Comparison of ENCODE assay signal across 25 cellular contexts in the genomic region with DNA sequence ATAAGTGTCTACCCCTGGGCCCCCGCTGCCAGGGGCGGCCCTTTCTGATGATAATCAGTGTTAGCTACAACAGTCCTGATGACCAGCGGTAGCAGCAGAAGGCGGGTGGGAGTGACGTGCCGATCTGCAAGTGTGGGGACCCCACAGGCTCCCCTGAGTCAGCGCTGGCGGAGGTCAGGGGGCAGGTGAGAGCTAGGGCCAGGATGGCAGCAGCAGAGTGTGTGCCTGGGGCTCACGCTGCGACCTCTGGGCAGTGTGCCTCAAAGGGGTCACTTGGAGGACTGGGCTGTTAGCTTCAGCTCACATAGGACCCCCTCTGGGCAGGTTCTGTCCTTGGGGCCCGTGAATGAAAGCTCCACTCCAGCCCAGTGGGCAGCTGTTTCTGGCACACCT.
"Had no signal": no experiment of that assay in that cellular context is flagged by ENCODE, and none has a peak within 500 bp of the region (broad histone marks: within the 10 kb centered on the region; RNA-seq: fewer than 3 reads in every experiment).

No MANE protein-coding gene starts in this region.

- H3K4me1 ChIP-seq: colonic mucosa, foreskin keratinocyte, left lung, prostate gland, right atrium auricular region, testis, tibial artery had no signal

- H3K9me3 Mint-ChIP-seq: dendritic cell treated with granulocyte-macrophage colony-stimulating factor and Interleukin-4, amounts not matched to agents 40 ng/mL and 50 ng/mL, for 4 days; natural killer cell; stimulated activated memory B cell treated with anti-CD40 and anti-IgM and Interleukin-4, amounts not matched to agents 10 μg/mL and 1 μg/mL and 100 μg/mL, for 72 hours; type B pancreatic cell had no signal

- H3K4me3 ChIP-seq: colonic mucosa, esophagus muscularis mucosa, left lung, prostate gland, right atrium auricular region, smooth muscle cell, testis, tibial artery had no signal

- H3K4me1 Mint-ChIP-seq: natural killer cell; stimulated activated memory B cell treated with anti-CD40 and anti-IgM and Interleukin-4, amounts not matched to agents 10 μg/mL and 1 μg/mL and 100 μg/mL, for 72 hours had no signal

- H3K36me3 Mint-ChIP-seq: natural killer cell; stimulated activated memory B cell treated with anti-CD40 and anti-IgM and Interleukin-4, amounts not matched to agents 10 μg/mL and 1 μg/mL and 100 μg/mL, for 72 hours; type B pancreatic cell had no signal

- DNase-seq: colonic mucosa; effector CD8-positive, alpha-beta T cell; foreskin keratinocyte; glutamatergic neuron; hypothalamus; left cardiac atrium; left lung; mammary epithelial cell; mesendoderm; natural killer cell; nucleus accumbens; stimulated activated CD4-positive, alpha-beta T cell treated with anti-CD3 and anti-CD28 coated beads, Interleukin-2, amount 100 ng/mL, for 24 hours; stimulated activated CD4-positive, alpha-beta T cell treated with anti-CD3 and anti-CD28 coated beads, Interleukin-4, amount 100 ng/mL, for 24 hours; stimulated activated naive CD8-positive, alpha-beta T cell treated with anti-CD3 and anti-CD28 coated beads, Interleukin-15, Interleukin-2, amounts not matched to agents 100 U/mL and 50 U/mL, for 24 hours; substantia nigra; testis; tibial artery had no signal

- H3K27ac ChIP-seq: colonic mucosa, esophagus muscularis mucosa, foreskin keratinocyte, left lung, prostate gland, right atrium auricular region, testis, tibial artery had no signal

- H3K9me3 ChIP-seq: colonic mucosa, esophagus muscularis mucosa, left lung, prostate gland, right atrium auricular region, testis, tibial artery had no signal

- H3K36me3 ChIP-seq: colonic mucosa, left lung, prostate gland, right atrium auricular region, tibial artery had no signal

- H3K4me3 Mint-ChIP-seq: dendritic cell treated with granulocyte-macrophage colony-stimulating factor and Interleukin-4, amounts not matched to agents 40 ng/mL and 50 ng/mL, for 4 days; natural killer cell; stimulated activated memory B cell treated with anti-CD40 and anti-IgM and Interleukin-4, amounts not matched to agents 10 μg/mL and 1 μg/mL and 100 μg/mL, for 72 hours; type B pancreatic cell had no signal

- H3K27me3 Mint-ChIP-seq: stimulated activated memory B cell treated with anti-CD40 and anti-IgM and Interleukin-4, amounts not matched to agents 10 μg/mL and 1 μg/mL and 100 μg/mL, for 72 hours; type B pancreatic cell had no signal

- H3K27me3 ChIP-seq: colonic mucosa, esophagus muscularis mucosa, foreskin keratinocyte, left lung, right atrium auricular region, testis had no signal

- H3K4me2 ChIP-seq: smooth muscle cell had no signal

- H3K27ac Mint-ChIP-seq: dendritic cell treated with granulocyte-macrophage colony-stimulating factor and Interleukin-4, amounts not matched to agents 40 ng/mL and 50 ng/mL, for 4 days; natural killer cell; stimulated activated memory B cell treated with anti-CD40 and anti-IgM and Interleukin-4, amounts not matched to agents 10 μg/mL and 1 μg/mL and 100 μg/mL, for 72 hours; type B pancreatic cell had no signal

- ATAC-seq: foreskin keratinocyte; left cardiac atrium; left lung; natural killer cell; sciatic nerve; stimulated activated memory B cell treated with anti-CD40 and anti-IgM and Interleukin-4, amounts not matched to agents 10 μg/mL and 1 μg/mL and 100 μg/mL, for 72 hours; stimulated activated naive CD8-positive, alpha-beta T cell treated with anti-CD3 and anti-CD28 coated beads, Interleukin-15, Interleukin-2, amounts not matched to agents 100 U/mL and 50 U/mL, for 24 hours had no signal
